31 cellular contexts compared by ENCODE assay signal in the genomic region with DNA sequence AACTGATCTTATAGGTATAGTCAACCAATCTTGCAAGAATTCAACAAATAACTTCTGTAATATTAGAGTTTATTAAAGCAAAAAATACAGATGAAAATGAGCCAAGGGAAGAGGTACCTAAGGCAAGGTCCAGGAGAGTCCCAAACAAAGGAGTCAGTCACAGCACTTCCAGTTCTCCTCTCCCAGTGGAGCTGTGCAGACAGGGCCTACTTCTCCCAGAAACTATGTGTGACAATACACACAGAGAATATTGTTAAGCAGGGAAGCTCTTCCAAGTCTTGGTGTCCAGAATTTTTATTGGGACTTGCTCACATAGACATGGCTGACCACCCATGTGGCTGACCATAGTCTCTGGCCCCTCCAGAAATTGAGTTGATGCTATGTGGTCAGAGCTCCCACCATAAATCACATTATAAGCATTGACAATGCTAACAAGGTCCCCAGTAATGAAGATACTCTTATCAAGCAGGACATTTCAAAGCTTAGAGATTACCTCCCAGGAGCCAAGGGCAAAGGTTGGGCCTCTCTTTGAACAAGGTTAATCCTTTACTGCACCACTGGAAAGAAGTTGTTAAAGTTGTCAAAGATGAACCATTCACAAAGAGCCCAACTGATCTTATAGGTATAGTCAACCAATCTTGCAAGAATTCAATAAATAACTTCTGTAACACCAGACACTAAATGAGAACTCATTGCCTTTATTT. TPM values are rescaled to one million over a fixed set of nuclear protein-coding genes. Genes with fewer than 3 reads are reported as not detected.
"Had no signal": no experiment of that assay in that cellular context is flagged by ENCODE, and none has a peak within 500 bp of the region (broad histone marks: within the 10 kb centered on the region; RNA-seq: fewer than 3 reads in every experiment).

No MANE protein-coding gene starts in this region.

- H3K9me3 ChIP-seq: breast epithelium had no signal

- H3K4me3 ChIP-seq: breast epithelium had no signal

- H3K27me3 ChIP-seq: breast epithelium had no signal

- H3K36me3 Mint-ChIP-seq: activated naive CD4-positive, alpha-beta T cell treated with anti-CD3 and anti-CD28 coated beads, Interleukin-2, amount 10 ng/mL, durations not matched to agents 7 days and 5 days; activated naive CD8-positive, alpha-beta T cell treated with anti-CD3 and anti-CD28 coated beads for 36 hours; T-cell had no signal

- ATAC-seq: activated CD4-positive, alpha-beta T cell treated with anti-CD3 and anti-CD28 coated beads for 36 hours; T-cell had no signal

- H3K4me3 Mint-ChIP-seq: activated CD4-positive, alpha-beta memory T cell treated with anti-CD3 and anti-CD28 coated beads, Interleukin-2, amount 10 ng/mL, durations not matched to agents 7 days and 5 days; activated CD4-positive, alpha-beta T cell treated with anti-CD3 and anti-CD28 coated beads for 36 hours; activated naive CD4-positive, alpha-beta T cell treated with anti-CD3 and anti-CD28 coated beads, Interleukin-2, amount 10 ng/mL, durations not matched to agents 7 days and 5 days; activated naive CD8-positive, alpha-beta T cell treated with anti-CD3 and anti-CD28 coated beads for 36 hours; T-cell had no signal

- DNase-seq: activated CD4-positive, alpha-beta memory T cell treated with anti-CD3 and anti-CD28 coated beads, Interleukin-2, amount 10 ng/mL, durations not matched to agents 7 days and 5 days; activated CD4-positive, alpha-beta T cell treated with anti-CD3 and anti-CD28 coated beads for 36 hours; activated CD4-positive, alpha-beta T cell treated with anti-CD3 and anti-CD28 coated beads, Interleukin-2, amount 50 U/mL, for 1 hour; activated gamma-delta T cell treated with Interleukin-2 at 50 U/mL for 16 hours; activated naive CD4-positive, alpha-beta T cell treated with anti-CD3 and anti-CD28 coated beads, Interleukin-2, amount 10 ng/mL, durations not matched to agents 7 days and 5 days; activated naive CD8-positive, alpha-beta T cell treated with anti-CD3 and anti-CD28 coated beads for 36 hours; activated T-cell treated with anti-CD3 and anti-CD28 coated beads for 4 hours; activated T-cell treated with anti-CD3 and anti-CD28 coated beads, Interleukin-2, amount 50 U/mL, for 48 hours; anterior cingulate cortex; central memory CD4-positive, alpha-beta T cell; Kasumi-1; NCI-H1048; NCI-H1417; NCI-H2029; NCI-H2107; NCI-H2171 treated with DMSO at 0.1 percent for 48 hours; NCI-H226; NCI-H526; NCI-H774; SIG-M5; T-cell; T-helper 2 cell; T1000 had no signal

- H3K27ac Mint-ChIP-seq: activated CD4-positive, alpha-beta memory T cell treated with anti-CD3 and anti-CD28 coated beads, Interleukin-2, amount 10 ng/mL, durations not matched to agents 7 days and 5 days; activated CD4-positive, alpha-beta T cell treated with anti-CD3 and anti-CD28 coated beads for 36 hours; activated naive CD4-positive, alpha-beta T cell treated with anti-CD3 and anti-CD28 coated beads, Interleukin-2, amount 10 ng/mL, durations not matched to agents 7 days and 5 days; activated naive CD8-positive, alpha-beta T cell treated with anti-CD3 and anti-CD28 coated beads for 36 hours; activated T-helper 2 cell treated with anti-CD3 and anti-CD28 coated beads, Interferon-gamma antibody, Interleukin-2, Interleukin-4, amounts not matched to agents 10 μg/mL and 5 μg/mL and 100 μg/mL, durations not matched to agents 14 hours and 24 hours and 36 hours; T-cell had no signal

- H3K4me1 ChIP-seq: breast epithelium had no signal

- H3K27me3 Mint-ChIP-seq: activated CD4-positive, alpha-beta T cell treated with anti-CD3 and anti-CD28 coated beads for 36 hours; activated naive CD8-positive, alpha-beta T cell treated with anti-CD3 and anti-CD28 coated beads for 36 hours; T-cell had no signal

- H3K27ac ChIP-seq: breast epithelium, VCaP had no signal

- H3K9me3 Mint-ChIP-seq: activated CD4-positive, alpha-beta memory T cell treated with anti-CD3 and anti-CD28 coated beads, Interleukin-2, amount 10 ng/mL, durations not matched to agents 7 days and 5 days; activated naive CD4-positive, alpha-beta T cell treated with anti-CD3 and anti-CD28 coated beads, Interleukin-2, amount 10 ng/mL, durations not matched to agents 7 days and 5 days; activated naive CD8-positive, alpha-beta T cell treated with anti-CD3 and anti-CD28 coated beads for 36 hours; activated T-helper 2 cell treated with anti-CD3 and anti-CD28 coated beads, Interferon-gamma antibody, Interleukin-2, Interleukin-4, amounts not matched to agents 10 μg/mL and 5 μg/mL and 100 μg/mL, durations not matched to agents 14 hours and 24 hours and 36 hours; T-cell had no signal

- H3K36me3 ChIP-seq: breast epithelium had no signal

RNA-seq across cellular contexts. Expression of a gene that starts 3.5 kb away (rescaled TPM):
- total RNA-seq: M059J, NCI-H460, OCI-LY7, RPMI7951 had no signal

RNA-seq across cellular contexts. Expression of a gene that starts 18.8 kb away (rescaled TPM):
- total RNA-seq: activated CD4-positive, alpha-beta memory T cell treated with anti-CD3 and anti-CD28 coated beads, Interleukin-2, amount 10 ng/mL, durations not matched to agents 7 days and 5 days; activated CD4-positive, alpha-beta T cell treated with anti-CD3 and anti-CD28 coated beads for 36 hours; activated CD8-positive, alpha-beta memory T cell treated with anti-CD3 and anti-CD28 coated beads for 36 hours; activated naive CD8-positive, alpha-beta T cell treated with anti-CD3 and anti-CD28 coated beads for 36 hours; activated T-helper 2 cell treated with anti-CD3 and anti-CD28 coated beads, Interferon-gamma antibody, Interleukin-2, Interleukin-4, amounts not matched to agents 10 μg/mL and 5 μg/mL and 100 μg/mL, durations not matched to agents 14 hours and 24 hours and 36 hours; M059J; NCI-H460; OCI-LY7; RPMI7951; T-cell had no signal
